Comparison of ENCODE assay signal across 11 cellular contexts in genomic region chr1:15151871-15152270, GRCh38. TPM values are rescaled to one million over a fixed set of nuclear protein-coding genes. Genes with fewer than 3 reads are reported as not detected.
A peak's percentile ranks its signal among the peaks of the same experiment; 100 is the strongest.
DNase-seq lines count a peak whose midpoint lies in the region; ATAC-seq and TF ChIP-seq lines count a peak whose summit lies in the region.
"Had no signal": no experiment of that assay in that cellular context is flagged by ENCODE, and none has a peak within 500 bp of the region (broad histone marks: within the 10 kb centered on the region; RNA-seq: fewer than 3 reads in every experiment).

No MANE protein-coding gene starts in this region.

- H3K4me1 ChIP-seq in mucosa of rectum (ENCODE audit: control insufficient read depth in 2 of 2, insufficient read depth in 2 of 2, low read length in 2 of 2) (peaks cover 16 to 20% of the 10 kb centered on the region in 2 donors), vagina (peaks cover 35% of the 10 kb centered on the region)

- H3K4me1 Mint-ChIP-seq in activated naive CD8-positive, alpha-beta T cell (ENCODE audit: low read depth) = peaks cover 25% of the 10 kb centered on the region
- peaks cover 27% of the 10 kb centered on the region for H3K4me1 Mint-ChIP-seq in activated naive CD8-positive, alpha-beta T cell treated with anti-CD3 and anti-CD28 coated beads, Interleukin-2, amount 50 U/mL, for 24 hours
- peaks cover 10 to 13% of the 10 kb centered on the region in 2 donors for H3K4me1 Mint-ChIP-seq in effector memory CD8-positive, alpha-beta T cell (ENCODE audit: low read depth in 2 of 2)
- H3K4me1 Mint-ChIP-seq in naive thymus-derived CD8-positive, alpha-beta T cell = peaks cover 12 to 36% (median 22%) of the 10 kb centered on the region in 4 donors

- POLR2A ChIA-PET in naive thymus-derived CD8-positive, alpha-beta T cell (lab: Charles Lee) = no interaction called here

- intact Hi-C loops in vagina (cut with DNase I) = loop anchor here (2.0 to 10.0 kb wide), 2 partner anchors 63 to 121 kb away; no protein-coding TSS in a partner anchor

- no peak for DNase-seq in activated naive CD8-positive, alpha-beta T cell treated with anti-CD3 and anti-CD28 coated beads, Interleukin-2, amount 50 U/mL, for 24 hours
- DNase-seq in effector memory CD8-positive, alpha-beta T cell = no peak
- DNase-seq in vagina (ENCODE audit: extremely low spot score in 2 of 2) (no peak), NCI-H2029 treated with DMSO at 0.1 percent for 48 hours (lab: John Stamatoyannopoulos, UW) (no peak), nucleus accumbens (lab: John Stamatoyannopoulos, UW) (no peak)
- DNase-seq in naive thymus-derived CD8-positive, alpha-beta T cell = no peak
- DNase-seq: activated naive CD8-positive, alpha-beta T cell treated with anti-CD3 and anti-CD28 coated beads for 36 hours had no signal

- H3K9ac ChIP-seq in mucosa of rectum (ENCODE audit: low read depth in 1 of 2, low read length in 2 of 2) = no peak overlapping the region

- H3K27ac ChIP-seq in mucosa of rectum (ENCODE audit: low read depth in 2 of 2, low read length in 2 of 2) (peak overlapping the region; percentile 93 to 95), vagina (peak overlapping the region; percentile 96)

- H3K4me3 ChIP-seq in mucosa of rectum (ENCODE audit: low read length in 2 of 2) (peak overlapping the region in 1 of 2 donors; percentile 83), vagina (peak overlapping the region in 1 of 2 donors; percentile 78)
- H3K4me3 ChIP-seq: lung had no signal

- H3K27me3 ChIP-seq in mucosa of rectum (ENCODE audit: control insufficient read depth in 2 of 2, insufficient read depth in 2 of 2, low read length in 2 of 2) (no peaks in the 10 kb centered on the region), vagina (no peaks in the 10 kb centered on the region)

- peak overlapping the region; percentile 75 for H3K4me3 Mint-ChIP-seq in activated naive CD8-positive, alpha-beta T cell
- H3K4me3 Mint-ChIP-seq in activated naive CD8-positive, alpha-beta T cell treated with anti-CD3 and anti-CD28 coated beads, Interleukin-2, amount 50 U/mL, for 24 hours = no peak overlapping the region
- H3K4me3 Mint-ChIP-seq in effector memory CD8-positive, alpha-beta T cell = peak overlapping the region; percentile 53 to 69
- peak overlapping the region in 4 of 10 donors; percentile 28 to 62 (median 46) for H3K4me3 Mint-ChIP-seq in naive thymus-derived CD8-positive, alpha-beta T cell
- H3K4me3 Mint-ChIP-seq: stimulated activated memory B cell treated with anti-CD40 and anti-IgM and Interleukin-4, amounts not matched to agents 10 μg/mL and 1 μg/mL and 100 μg/mL, for 72 hours had no signal

- ATAC-seq in activated naive CD8-positive, alpha-beta T cell treated with anti-CD3 and anti-CD28 coated beads, Interleukin-2, amount 50 U/mL, for 24 hours = no peak
- no peak for ATAC-seq in effector memory CD8-positive, alpha-beta T cell (replicated peaks)
- ATAC-seq in naive thymus-derived CD8-positive, alpha-beta T cell = no peak
- ATAC-seq: stimulated activated memory B cell treated with anti-CD40 and anti-IgM and Interleukin-4, amounts not matched to agents 10 μg/mL and 1 μg/mL and 100 μg/mL, for 72 hours had no signal

- H3K36me3 Mint-ChIP-seq in activated naive CD8-positive, alpha-beta T cell = peaks cover 2% of the 10 kb centered on the region
- no peaks in the 10 kb centered on the region for H3K36me3 Mint-ChIP-seq in activated naive CD8-positive, alpha-beta T cell treated with anti-CD3 and anti-CD28 coated beads, Interleukin-2, amount 50 U/mL, for 24 hours (ENCODE audit: low read depth)
- no peaks in the 10 kb centered on the region for H3K36me3 Mint-ChIP-seq in effector memory CD8-positive, alpha-beta T cell (ENCODE audit: insufficient read depth)
- peaks cover 0 to 2% (median 0%) of the 10 kb centered on the region in 3 donors for H3K36me3 Mint-ChIP-seq in naive thymus-derived CD8-positive, alpha-beta T cell
- H3K36me3 Mint-ChIP-seq: activated naive CD8-positive, alpha-beta T cell treated with anti-CD3 and anti-CD28 coated beads for 36 hours; stimulated activated memory B cell treated with anti-CD40 and anti-IgM and Interleukin-4, amounts not matched to agents 10 μg/mL and 1 μg/mL and 100 μg/mL, for 72 hours had no signal

- H3K36me3 ChIP-seq in mucosa of rectum (ENCODE audit: control insufficient read depth in 2 of 2, insufficient read depth in 2 of 2, low read length in 2 of 2) = no peaks in the 10 kb centered on the region
- H3K36me3 ChIP-seq in vagina = no peaks in the 10 kb centered on the region

- H3K27ac Mint-ChIP-seq in activated naive CD8-positive, alpha-beta T cell = no peak overlapping the region
- no peak overlapping the region for H3K27ac Mint-ChIP-seq in activated naive CD8-positive, alpha-beta T cell treated with anti-CD3 and anti-CD28 coated beads, Interleukin-2, amount 50 U/mL, for 24 hours
- H3K27ac Mint-ChIP-seq in effector memory CD8-positive, alpha-beta T cell = no peak overlapping the region
- H3K27ac Mint-ChIP-seq in naive thymus-derived CD8-positive, alpha-beta T cell = no peak overlapping the region
- H3K27ac Mint-ChIP-seq: activated naive CD8-positive, alpha-beta T cell treated with anti-CD3 and anti-CD28 coated beads for 36 hours; stimulated activated memory B cell treated with anti-CD40 and anti-IgM and Interleukin-4, amounts not matched to agents 10 μg/mL and 1 μg/mL and 100 μg/mL, for 72 hours had no signal

- peaks cover 38% of the 10 kb centered on the region for H3K27me3 Mint-ChIP-seq in activated naive CD8-positive, alpha-beta T cell
- peaks cover 66% of the 10 kb centered on the region for H3K27me3 Mint-ChIP-seq in activated naive CD8-positive, alpha-beta T cell treated with anti-CD3 and anti-CD28 coated beads, Interleukin-2, amount 50 U/mL, for 24 hours
- peaks cover 60 to 85% of the 10 kb centered on the region in 2 donors for H3K27me3 Mint-ChIP-seq in effector memory CD8-positive, alpha-beta T cell
- H3K27me3 Mint-ChIP-seq in naive thymus-derived CD8-positive, alpha-beta T cell = peaks cover 26 to 71% (median 40%) of the 10 kb centered on the region in 5 donors

- H3K9me3 Mint-ChIP-seq in activated naive CD8-positive, alpha-beta T cell (ENCODE audit: low read depth) = no peaks in the 10 kb centered on the region
- H3K9me3 Mint-ChIP-seq in activated naive CD8-positive, alpha-beta T cell treated with anti-CD3 and anti-CD28 coated beads, Interleukin-2, amount 50 U/mL, for 24 hours = no peaks in the 10 kb centered on the region
- H3K9me3 Mint-ChIP-seq in effector memory CD8-positive, alpha-beta T cell = no peaks in the 10 kb centered on the region
- H3K9me3 Mint-ChIP-seq in naive thymus-derived CD8-positive, alpha-beta T cell = peaks cover 0 to 4% (median 0%) of the 10 kb centered on the region in 9 donors
- H3K9me3 Mint-ChIP-seq: activated naive CD8-positive, alpha-beta T cell treated with anti-CD3 and anti-CD28 coated beads for 36 hours had no signal

- H3K9me3 ChIP-seq in mucosa of rectum (ENCODE audit: control insufficient read depth in 2 of 2, low read length in 2 of 2) (no peaks in the 10 kb centered on the region), vagina (no peaks in the 10 kb centered on the region)

- no peak for TF ChIP-seq POLR2A in vagina (IDR thresholded peaks at IDR 0.05)

- no peak for TF ChIP-seq CTCF in vagina (IDR thresholded peaks at IDR 0.05)

RNA-seq across cellular contexts. Expression of gene TMEM51, which starts 1.7 kb away (rescaled TPM):
- total RNA-seq in vagina = 31.4 TPM
- total RNA-seq in naive thymus-derived CD8-positive, alpha-beta T cell = not detected
- polyA plus RNA-seq in naive thymus-derived CD8-positive, alpha-beta T cell = not detected
- total RNA-seq: activated naive CD8-positive, alpha-beta T cell treated with anti-CD3 and anti-CD28 coated beads for 36 hours had no signal

Comparison
In these comparisons a context has a peak if more than half of its experiments do, and no peak if none do; other contexts are left out.
1. RNA of gene TMEM51, which starts 1.7 kb away (total RNA-seq): 31.4 TPM in vagina (single experiment); not detected in naive thymus-derived CD8-positive, alpha-beta T cell; every median in the first group is over 10 times any median in the second.